ENCODE assay signal across 35 cellular contexts in the genomic region with DNA sequence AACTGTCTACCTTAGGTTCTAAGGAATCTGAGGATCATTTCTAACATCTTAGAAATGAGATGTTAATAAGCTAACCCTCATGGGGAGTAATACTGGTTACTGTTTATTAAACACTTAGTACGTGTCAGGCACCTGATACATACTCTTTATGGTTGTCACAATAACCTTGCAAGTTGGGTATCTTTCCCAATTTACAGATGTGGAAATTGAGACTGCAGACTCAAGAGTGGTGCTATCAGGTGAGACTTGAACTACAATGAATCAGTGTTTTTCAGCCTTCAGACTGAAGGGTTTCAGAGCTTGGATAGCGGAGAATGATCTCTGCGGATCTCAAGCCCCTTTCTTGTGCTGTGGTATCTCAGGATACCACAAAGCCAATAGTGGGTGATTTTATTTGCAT. TPM values are rescaled to one million over a fixed set of nuclear protein-coding genes. Genes with fewer than 3 reads are reported as not detected.
"Had no signal": no experiment of that assay in that cellular context is flagged by ENCODE, and none has a peak within 500 bp of the region (broad histone marks: within the 10 kb centered on the region; RNA-seq: fewer than 3 reads in every experiment).

No MANE protein-coding gene starts in this region.

- H3K36me3 ChIP-seq: MG63 had no signal

- H3K27me3 ChIP-seq: MG63 had no signal

- DNase-seq: Karpas-422, Kasumi-1, MG63, MM.1S, MV-4-11, NCI-H1048, NCI-H1092, NCI-H1092 treated with DMSO at 0.1 percent for 48 hours, NCI-H1105, NCI-H1105 treated with DMSO at 0.1 percent for 48 hours, NCI-H1417 treated with DMSO at 0.1 percent for 48 hours, NCI-H1436, NCI-H1436 treated with DMSO at 0.1 percent for 48 hours, NCI-H146, NCI-H1694, NCI-H1694 treated with DMSO at 0.1 percent for 48 hours, NCI-H187, NCI-H187 treated with DMSO at 0.1 percent for 48 hours, NCI-H1930, NCI-H2029, NCI-H2029 treated with DMSO at 0.1 percent for 48 hours, NCI-H2081, NCI-H2081 treated with DMSO at 0.1 percent for 48 hours, NCI-H2171, NCI-H2171 treated with DMSO at 0.1 percent for 48 hours, NCI-H2227 treated with DMSO at 0.1 percent for 48 hours, NCI-H226, NCI-H345, NCI-H446, NCI-H446 treated with DMSO at 0.1 percent for 48 hours, NCI-H510A, NCI-H510A treated with DMSO at 0.1 percent for 48 hours, NCI-H524, NCI-H524 treated with DMSO at 0.1 percent for 48 hours had no signal

- H3K4me3 ChIP-seq: MG63 had no signal

- H3K9me3 ChIP-seq: MG63 had no signal

RNA-seq across cellular contexts. Expression of a gene that starts 27.0 kb away (rescaled TPM):
- total RNA-seq: MCF 10A had no signal
